Comparison of ENCODE assay signal across 35 cellular contexts in genomic region chr4:114588305-114588704, GRCh38. TPM values are rescaled to one million over a fixed set of nuclear protein-coding genes. Genes with fewer than 3 reads are reported as not detected.
A peak's percentile ranks its signal among the peaks of the same experiment; 100 is the strongest.
DNase-seq lines count a peak whose midpoint lies in the region; ATAC-seq, FAIRE-seq and TF ChIP-seq lines count a peak whose summit lies in the region.
"Had no signal": no experiment of that assay in that cellular context is flagged by ENCODE, and none has a peak within 500 bp of the region (broad histone marks: within the 10 kb centered on the region; RNA-seq: fewer than 3 reads in every experiment).

No MANE protein-coding gene starts in this region.

- WGBS in K562 (ENCODE audit: insufficient coverage, low coverage, missing lambda C conversion rate) = 1% methylated on average over 6 of the region's 6 CpGs

- in situ Hi-C loops in K562 (cut with MboI) = no loop called here

- H3K79me2 ChIP-seq in K562 (ENCODE audit: control insufficient read depth, insufficient read depth, low read length) = no peaks in the 10 kb centered on the region

- CTCF ChIA-PET in K562 (lab: Yijun Ruan, JAX; ENCODE audit: low intra/inter-chr PET ratio) = no interaction called here

- no peak for TF ChIP-seq POLR2A in K562 (conservative IDR thresholded peaks at IDR 0.05)

- no peaks in the 10 kb centered on the region for H4K20me1 ChIP-seq in K562 (replicated peaks; ENCODE audit: control insufficient read depth, insufficient read depth, low read length)
- H4K20me1 ChIP-seq: BLaER1; BLaER1 treated with 17β-estradiol and CSF1 and Interleukin-3, amounts not matched to agents 10 nM and 100 nM had no signal

- H3K9me1 ChIP-seq in K562 (ENCODE audit: control insufficient read depth, insufficient read depth, low read length) = no peaks in the 10 kb centered on the region

- intact Hi-C loops in K562 (cut with micrococcal nuclease) = no loop called here

- peak overlapping the region; percentile 41 for H3K27ac ChIP-seq in K562 (ENCODE audit: extremely low read depth, low read depth, low read length)
- H3K27ac ChIP-seq: 22Rv1; A549; BLaER1; BLaER1 treated with 17β-estradiol and CSF1 and Interleukin-3, amounts not matched to agents 10 nM and 100 nM; C4-2B had no signal

- peak overlapping the region; percentile 65; the same call in 1 of the 2 replicates for H2AFZ ChIP-seq in K562 (ENCODE audit: low read depth, low read length)

- no peaks in the 10 kb centered on the region for H3K36me3 ChIP-seq in K562 (ENCODE audit: control insufficient read depth, insufficient read depth, low read length)
- H3K36me3 ChIP-seq: BE2C; BLaER1; BLaER1 treated with 17β-estradiol and CSF1 and Interleukin-3, amounts not matched to agents 10 nM and 100 nM had no signal

- no peaks in the 10 kb centered on the region for H3K9me3 ChIP-seq in K562 (replicated peaks; ENCODE audit: control insufficient read depth, insufficient read depth, low read depth, low read length)
- H3K9me3 ChIP-seq: A549, BE2C, BLaER1, Caco-2 had no signal

- no peak overlapping the region for H3K4me3 ChIP-seq in K562
- H3K4me3 ChIP-seq: A549; BLaER1; BLaER1 treated with 17β-estradiol and CSF1 and Interleukin-3, amounts not matched to agents 10 nM and 100 nM had no signal

- H3K27me3 ChIP-seq in K562 (ENCODE audit: control insufficient read depth in 2 of 2, insufficient read depth in 2 of 2, low read length in 2 of 2) = no peaks in the 10 kb centered on the region
- H3K27me3 ChIP-seq: BE2C; BLaER1; BLaER1 treated with 17β-estradiol and CSF1 and Interleukin-3, amounts not matched to agents 10 nM and 100 nM had no signal

- FAIRE-seq in K562 (lab: Jason Lieb, UNC) = no peak
- FAIRE-seq: A204.1, A549, D721Med had no signal

- no peak for TF ChIP-seq EP300 in K562 (IDR thresholded peaks at IDR 0.05; ENCODE audit: low read length)

- no peaks in the 10 kb centered on the region; a peak in 1 of 5 replicates for H3K4me1 ChIP-seq in K562 (replicated peaks in 1 of 2; ENCODE audit: control insufficient read depth in 2 of 2, insufficient read depth in 2 of 2, low read length in 2 of 2)
- H3K4me1 ChIP-seq: A549; BE2C; BLaER1; BLaER1 treated with 17β-estradiol and CSF1 and Interleukin-3, amounts not matched to agents 10 nM and 100 nM had no signal

- ATAC-seq in K562 = peak; percentile 84
- ATAC-seq: A549; CD8-positive, alpha-beta T cell had no signal

- H3K4me2 ChIP-seq in K562 (ENCODE audit: insufficient read depth, low read length) = peak overlapping the region; percentile 11; the same call in 1 of the 2 replicates
- H3K4me2 ChIP-seq: A549; BLaER1; BLaER1 treated with 17β-estradiol and CSF1 and Interleukin-3, amounts not matched to agents 10 nM and 100 nM had no signal

- POLR2A ChIA-PET in K562 (lab: Yijun Ruan, JAX) = no interaction called here

- TF ChIP-seq RAD21 in K562 (CRISPR knock-in tag; conservative IDR thresholded peaks at IDR 0.05 in 1 of 2, IDR thresholded peaks at IDR 0.05 in 1 of 2) = no peak

- TF ChIP-seq CTCF in K562 (IDR thresholded peaks at IDR 0.05 in 2 of 3, conservative IDR thresholded peaks at IDR 0.05 in 1 of 3; ENCODE audit: insufficient read depth in 2 of 3, low read depth in 1 of 3, low read length in 3 of 3) = no peak

- peak in 2 of 4 experiments; percentile 16 to 55 for DNase-seq in K562 (ENCODE audit: extremely low read depth in 1 of 4, low spot score in 3 of 4)
- DNase-seq in left kidney (ENCODE audit: low read depth, low spot score) = peak; percentile 26
- DNase-seq in T1000 (lab: John Stamatoyannopoulos, UW) = no peak
- no peak for DNase-seq in NCI-H187 (lab: John Stamatoyannopoulos, UW)
- DNase-seq: 8988T; ACHN; AML-193; BE2C; C1 segment of cervical spinal cord; Caco-2; Calu3; CD4-positive, alpha-beta memory T cell; CD4-positive, alpha-beta T cell; CD4-positive, CD25-positive, alpha-beta regulatory T cell; CD8-positive, alpha-beta memory T cell; CD8-positive, alpha-beta T cell; COR-L47; DMS 273 treated with DMSO at 0.1 percent for 48 hours; DMS153; DMS53; DMS79; DMS79 treated with DMSO at 0.1 percent for 48 hours; DND-41; EL had no signal

- peak overlapping the region in 1 of 2 experiments; percentile 18; a peak in 1 of 4 replicates for H3K9ac ChIP-seq in K562 (ENCODE audit: insufficient read depth in 1 of 2, low read depth in 2 of 2, low read length in 2 of 2)
- H3K9ac ChIP-seq: BLaER1; BLaER1 treated with 17β-estradiol and CSF1 and Interleukin-3, amounts not matched to agents 10 nM and 100 nM had no signal

- no TSS peak for BruUV-seq in K562 (replicated peaks; lab: Mats Ljungman, UMichigan)

TF ChIP-seq in K562, 482 proteins besides CTCF, POLR2A, EP300 and RAD21:
- TF ChIP-seq SIN3B (IDR thresholded peaks at IDR 0.05; ENCODE audit: low read depth) (no peak), MCM5 (IDR thresholded peaks at IDR 0.05; ENCODE audit: low read depth) (no peak), ZNF766 (CRISPR knock-in tag; conservative IDR thresholded peaks at IDR 0.05) (no peak), VEZF1 (CRISPR knock-in tag; IDR thresholded peaks at IDR 0.05) (peak; percentile 32; the same call in 1 of the 2 replicates), ZNF668 (CRISPR knock-in tag; IDR thresholded peaks at IDR 0.05) (no peak), IFI16 (CRISPR knock-in tag; IDR thresholded peaks at IDR 0.05) (no peak), NR1H2 (CRISPR knock-in tag; IDR thresholded peaks at IDR 0.05) (no peak), CSDE1 (IDR thresholded peaks at IDR 0.05) (no peak), STAT5B (CRISPR knock-in tag; IDR thresholded peaks at IDR 0.05) (no peak), CBFA2T3 (IDR thresholded peaks at IDR 0.05) (peak; percentile 43), POLR2H (tag; IDR thresholded peaks at IDR 0.05; ENCODE audit: low read depth) (no peak), MXI1 (IDR thresholded peaks at IDR 0.05; ENCODE audit: low read depth, low read length) (no peak), ETV1 (tag; conservative IDR thresholded peaks at IDR 0.05; ENCODE audit: low read depth) (no peak), HBP1 (CRISPR knock-in tag; IDR thresholded peaks at IDR 0.05) (no peak), ZFP30 (CRISPR knock-in tag; IDR thresholded peaks at IDR 0.05; ENCODE audit: borderline replicate concordance) (no peak), ATF2 (CRISPR knock-in tag; IDR thresholded peaks at IDR 0.05) (no peak), TCF7L2 (IDR thresholded peaks at IDR 0.05; ENCODE audit: low read depth, low read length) (no peak), SMARCE1 (IDR thresholded peaks at IDR 0.05) (no peak)

RNA-seq across cellular contexts. Expression of gene UGT8, which starts 10.3 kb away (rescaled TPM):
- total RNA-seq in K562 (2011; cell fraction: chromatin; rRNA removed; ENCODE audit: low replicate concordance) = 18.9 and 22.2 TPM in 2 replicates
- 10.5 and 12.2 TPM in 2 replicates for total RNA-seq in K562 (2011; cell fraction: nucleolus; rRNA removed)
- total RNA-seq in K562 (2011; cell fraction: nucleoplasm; rRNA removed) = 17.8 and 20.5 TPM in 2 replicates
- total RNA-seq in K562 (2014; rRNA removed) (4.4 and 5.1 TPM in 2 replicates), K562 (2014; rRNA removed; fragmentation: Illumina TruSeq; extraction: Trizol) (9.3 and 10.2 TPM in 2 replicates), K562 (2015; rRNA removed; fragmentation: Illumina TruSeq; extraction: Trizol) (10.0 and 10.7 TPM in 2 replicates), K562 (2021) (6.0 and 7.5 TPM in 2 replicates)
- polyA plus RNA-seq in K562 (2011; rRNA removed) (0.49 and 7.5 TPM in 2 replicates), K562 (2014; fragmentation: Illumina TruSeq; extraction: Trizol) (7.3 and 7.4 TPM in 2 replicates), K562 (2014; fragmentation: Nextera tagmentation; extraction: Ambion mirVana) (1 to 10 TPM; 5.4 to 5.9 TPM), K562 (2014; rRNA removed) (3.0 and 6.2 TPM in 2 replicates)
- 0.31 and 3.7 TPM in 2 replicates for polyA plus RNA-seq in K562 (2011; cell fraction: cytosol; rRNA removed)
- polyA plus RNA-seq in K562 (2011; cell fraction: nucleus; rRNA removed) = 0.27 and 5.1 TPM in 2 replicates
- 5.6 and 6.9 TPM in 2 replicates for polyA plus RNA-seq in K562 (2012)
- polyA minus RNA-seq in K562 (2011; rRNA and poly(A)+ RNA removed) = 0.81 and 17.9 TPM in 2 replicates
- polyA minus RNA-seq in K562 (2011; cell fraction: cytosol; rRNA and poly(A)+ RNA removed) = 0.27 and 9.7 TPM in 2 replicates
- polyA minus RNA-seq in K562 (2011; cell fraction: nucleus; rRNA and poly(A)+ RNA removed) = 1.00 and 8.2 TPM in 2 replicates
- total RNA-seq: A172; CD4-positive, CD25-positive, alpha-beta regulatory T cell had no signal
- polyA plus RNA-seq: AG04450; BJ; CD14-positive monocyte; CD4-positive, CD25-positive, alpha-beta regulatory T cell had no signal
